In genomic region chr16:48535831-48536599, GRCh38 we compare ENCODE assay signal across 8 cellular contexts.
DNase-seq lines count a peak whose midpoint lies in the region; ATAC-seq, FAIRE-seq and TF ChIP-seq lines count a peak whose summit lies in the region.

No MANE protein-coding gene starts in this region.

- peak overlapping the region; percentile 83 for H3K27ac Mint-ChIP-seq in osteocyte (ENCODE audit: unreplicated experiment)

- POLR2A ChIA-PET in PC-9 (lab: Charles Lee; ENCODE audit: unreplicated experiment), result no interaction called here

- no peak overlapping the region for H3K4me2 ChIP-seq in PC-9

- no peaks in the 10 kb centered on the region for H3K9me2 ChIP-seq in PC-9 (ENCODE audit: insufficient read depth)

- H3K27ac ChIP-seq in epithelial cell of prostate (peak overlapping the region; percentile 74), PC-9 (no peak overlapping the region)

- no peaks in the 10 kb centered on the region for H3K27me3 ChIP-seq in PC-9 (ENCODE audit: insufficient read depth, low read depth)

- DNase-seq in GM18507 (ENCODE audit: extremely low spot score, insufficient read length, low read depth) (peak; percentile 59), NCI-H2107 (lab: John Stamatoyannopoulos, UW) (peak; percentile 73), epithelial cell of prostate (ENCODE audit: low read depth, low spot score) (no peak), osteocyte (ENCODE audit: extremely low spot score, unreplicated experiment) (peak; percentile 95), SIG-M5 (lab: John Stamatoyannopoulos, UW) (no peak), PC-9 (no peak), NCI-H748 treated with DMSO at 0.1 percent for 48 hours (lab: John Stamatoyannopoulos, UW) (no peak)

- no peaks in the 10 kb centered on the region for H3K27me3 Mint-ChIP-seq in osteocyte (ENCODE audit: unreplicated experiment)

- no peak overlapping the region for H2AFZ ChIP-seq in PC-9

- H3K4me1 Mint-ChIP-seq in osteocyte (ENCODE audit: unreplicated experiment), result peaks cover 70% of the 10 kb centered on the region

- ATAC-seq in HG02571 (IDR thresholded peaks at IDR 0.05; ENCODE audit: unreplicated experiment), result peak; percentile 77

- no peak overlapping the region for H3K4me3 Mint-ChIP-seq in osteocyte (ENCODE audit: unreplicated experiment)

- no TSS peak for BruUV-seq in PC-9 (replicated peaks; lab: Mats Ljungman, UMichigan)

- FAIRE-seq in GM18507 (lab: Jason Lieb, UNC), result peak; percentile 94

- H4K20me1 ChIP-seq in PC-9 (ENCODE audit: insufficient read depth), result no peaks in the 10 kb centered on the region

- CTCF ChIA-PET in PC-9 (lab: Charles Lee), result interaction anchor here (1.2 kb wide), 1 partner anchor 87 kb away, joined by 3 read pairs; no protein-coding TSS in a partner anchor

- TF ChIP-seq CTCF in osteocyte (IDR thresholded peaks at IDR 0.05), result no peak
- no peak for TF ChIP-seq CTCF in PC-9 (conservative IDR thresholded peaks at IDR 0.05)

- no peaks in the 10 kb centered on the region for H3K4me1 ChIP-seq in PC-9 (replicated peaks; ENCODE audit: insufficient read depth)

- H3F3A ChIP-seq in PC-9 (ENCODE audit: insufficient read depth, low read depth), result no peaks in the 10 kb centered on the region; the same call in 1 of the 2 replicates

- no peak overlapping the region for H3K4me3 ChIP-seq in PC-9

- no peaks in the 10 kb centered on the region for H3K9me3 Mint-ChIP-seq in osteocyte (ENCODE audit: unreplicated experiment)

- H3K9me3 ChIP-seq in PC-9 (ENCODE audit: insufficient read depth, low read depth), result no peaks in the 10 kb centered on the region

- intact Hi-C loops in PC-9 (cut with micrococcal nuclease; ENCODE audit: unreplicated experiment), result no loop called here

- no peaks in the 10 kb centered on the region for H3K36me3 ChIP-seq in PC-9 (ENCODE audit: low read depth)

- peaks cover 3% of the 10 kb centered on the region for H3K36me3 Mint-ChIP-seq in osteocyte (ENCODE audit: unreplicated experiment)

- no peaks in the 10 kb centered on the region for H3K79me2 ChIP-seq in PC-9 (ENCODE audit: low read depth)

Comparison
In these comparisons a context has a peak if more than half of its experiments do, and no peak if none do; other contexts are left out.
1. DNase-seq: peak in GM18507 (single experiment), NCI-H2107 (single experiment) and osteocyte (single experiment); none in epithelial cell of prostate (single experiment), SIG-M5 (single experiment), PC-9 (0 of 2) and NCI-H748 treated with DMSO at 0.1 percent for 48 hours (single experiment).